2 cellular contexts compared by ENCODE assay signal in the genomic region with DNA sequence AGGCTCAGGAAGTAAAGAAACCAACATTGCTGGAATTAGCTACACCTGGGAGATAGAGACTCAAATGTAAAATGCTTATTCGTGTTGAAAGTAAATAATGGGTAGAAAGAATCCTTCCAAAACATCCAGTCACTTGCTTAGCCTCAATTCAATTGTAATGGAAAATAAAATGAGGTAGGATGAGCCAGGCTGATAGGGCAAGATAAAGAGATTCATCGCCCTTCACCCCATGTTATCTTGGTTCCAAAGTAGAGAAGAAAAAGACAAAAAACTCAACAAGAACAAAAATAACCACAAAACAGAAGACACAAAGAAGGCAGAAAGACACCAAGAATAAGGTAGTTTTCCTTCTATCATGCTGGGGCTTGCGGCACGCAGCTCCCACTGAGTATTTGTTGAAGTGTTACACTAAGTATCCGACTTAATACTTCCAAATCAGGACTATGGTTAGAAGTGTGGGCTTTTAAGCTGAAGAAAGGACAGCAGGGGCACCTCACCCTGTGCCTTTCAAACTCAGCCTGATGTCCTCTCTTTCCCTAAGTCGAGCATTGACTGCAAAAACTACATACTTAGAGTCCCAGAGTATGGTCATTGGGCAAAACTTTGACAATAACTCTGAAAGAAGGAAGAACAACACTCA.
TF ChIP-seq lines count a peak whose summit lies in the region.

No MANE protein-coding gene starts in this region.

TF ChIP-seq in GM23338, 12 proteins besides CTCF, POLR2A, EP300 and RAD21 (continued from another document):
- TF ChIP-seq, protein P1, sequence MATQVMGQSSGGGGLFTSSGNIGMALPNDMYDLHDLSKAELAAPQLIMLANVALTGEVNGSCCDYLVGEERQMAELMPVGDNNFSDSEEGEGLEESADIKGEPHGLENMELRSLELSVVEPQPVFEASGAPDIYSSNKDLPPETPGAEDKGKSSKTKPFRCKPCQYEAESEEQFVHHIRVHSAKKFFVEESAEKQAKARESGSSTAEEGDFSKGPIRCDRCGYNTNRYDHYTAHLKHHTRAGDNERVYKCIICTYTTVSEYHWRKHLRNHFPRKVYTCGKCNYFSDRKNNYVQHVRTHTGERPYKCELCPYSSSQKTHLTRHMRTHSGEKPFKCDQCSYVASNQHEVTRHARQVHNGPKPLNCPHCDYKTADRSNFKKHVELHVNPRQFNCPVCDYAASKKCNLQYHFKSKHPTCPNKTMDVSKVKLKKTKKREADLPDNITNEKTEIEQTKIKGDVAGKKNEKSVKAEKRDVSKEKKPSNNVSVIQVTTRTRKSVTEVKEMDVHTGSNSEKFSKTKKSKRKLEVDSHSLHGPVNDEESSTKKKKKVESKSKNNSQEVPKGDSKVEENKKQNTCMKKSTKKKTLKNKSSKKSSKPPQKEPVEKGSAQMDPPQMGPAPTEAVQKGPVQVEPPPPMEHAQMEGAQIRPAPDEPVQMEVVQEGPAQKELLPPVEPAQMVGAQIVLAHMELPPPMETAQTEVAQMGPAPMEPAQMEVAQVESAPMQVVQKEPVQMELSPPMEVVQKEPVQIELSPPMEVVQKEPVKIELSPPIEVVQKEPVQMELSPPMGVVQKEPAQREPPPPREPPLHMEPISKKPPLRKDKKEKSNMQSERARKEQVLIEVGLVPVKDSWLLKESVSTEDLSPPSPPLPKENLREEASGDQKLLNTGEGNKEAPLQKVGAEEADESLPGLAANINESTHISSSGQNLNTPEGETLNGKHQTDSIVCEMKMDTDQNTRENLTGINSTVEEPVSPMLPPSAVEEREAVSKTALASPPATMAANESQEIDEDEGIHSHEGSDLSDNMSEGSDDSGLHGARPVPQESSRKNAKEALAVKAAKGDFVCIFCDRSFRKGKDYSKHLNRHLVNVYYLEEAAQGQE (IDR thresholded peaks at IDR 0.05; ENCODE audit: unreplicated experiment): no peak
- no peak for TF ChIP-seq ZNF331 (CRISPR knock-in tag; IDR thresholded peaks at IDR 0.05; ENCODE audit: low read depth)
- TF ChIP-seq EZH2 (IDR thresholded peaks at IDR 0.05; ENCODE audit: low read depth, unreplicated experiment): no peak
- TF ChIP-seq JUNB (IDR thresholded peaks at IDR 0.05; ENCODE audit: unreplicated experiment): no peak
- no peak for TF ChIP-seq STAT1 (IDR thresholded peaks at IDR 0.05; ENCODE audit: unreplicated experiment)
- no peak for TF ChIP-seq CREB1 (CRISPR knock-in tag; IDR thresholded peaks at IDR 0.05; ENCODE audit: low read depth)
TF ChIP-seq in GM23338: peak in this region for 0.

TF ChIP-seq in H1, 55 proteins besides CTCF, POLR2A, EP300 and RAD21 (continued from another document):
- TF ChIP-seq BCL11A (IDR thresholded peaks at IDR 0.05; ENCODE audit: low read depth in 2 of 2, low read length in 2 of 2) (no peak), SIRT6 (IDR thresholded peaks at IDR 0.05; ENCODE audit: low read length) (no peak), CHD2 (IDR thresholded peaks at IDR 0.05; ENCODE audit: low read length) (no peak), SIN3A (conservative IDR thresholded peaks at IDR 0.05 in 1 of 2, IDR thresholded peaks at IDR 0.05 in 1 of 2; ENCODE audit: low read depth in 1 of 2, low read length in 2 of 2) (no peak), TBP (IDR thresholded peaks at IDR 0.05; ENCODE audit: low read depth, low read length) (no peak), MAX (IDR thresholded peaks at IDR 0.05) (no peak), EZH2 (IDR thresholded peaks at IDR 0.05; ENCODE audit: low read depth, low read length, severe bottlenecking) (no peak), E2F6 (IDR thresholded peaks at IDR 0.05) (no peak), NRF1 (IDR thresholded peaks at IDR 0.05; ENCODE audit: low read depth, low read length) (no peak), MAFK (IDR thresholded peaks at IDR 0.05; ENCODE audit: low read depth, low read length) (no peak), BACH1 (IDR thresholded peaks at IDR 0.05; ENCODE audit: low read length) (no peak)
- TF ChIP-seq, protein P2, sequence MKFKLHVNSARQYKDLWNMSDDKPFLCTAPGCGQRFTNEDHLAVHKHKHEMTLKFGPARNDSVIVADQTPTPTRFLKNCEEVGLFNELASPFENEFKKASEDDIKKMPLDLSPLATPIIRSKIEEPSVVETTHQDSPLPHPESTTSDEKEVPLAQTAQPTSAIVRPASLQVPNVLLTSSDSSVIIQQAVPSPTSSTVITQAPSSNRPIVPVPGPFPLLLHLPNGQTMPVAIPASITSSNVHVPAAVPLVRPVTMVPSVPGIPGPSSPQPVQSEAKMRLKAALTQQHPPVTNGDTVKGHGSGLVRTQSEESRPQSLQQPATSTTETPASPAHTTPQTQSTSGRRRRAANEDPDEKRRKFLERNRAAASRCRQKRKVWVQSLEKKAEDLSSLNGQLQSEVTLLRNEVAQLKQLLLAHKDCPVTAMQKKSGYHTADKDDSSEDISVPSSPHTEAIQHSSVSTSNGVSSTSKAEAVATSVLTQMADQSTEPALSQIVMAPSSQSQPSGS (IDR thresholded peaks at IDR 0.05; ENCODE audit: low read length): no peak
